19 cellular contexts compared by ENCODE assay signal in genomic region chr4:156816356-156816755, GRCh38.
"Had no signal": no experiment of that assay in that cellular context is flagged by ENCODE, and none has a peak within 500 bp of the region (broad histone marks: within the 10 kb centered on the region; RNA-seq: fewer than 3 reads in every experiment).

No MANE protein-coding gene starts in this region.

- H3K27me3 ChIP-seq: brain microvascular endothelial cell, cardiac muscle cell had no signal

- DNase-seq: activated CD4-positive, alpha-beta memory T cell treated with anti-CD3 and anti-CD28 coated beads for 36 hours; activated CD4-positive, alpha-beta T cell treated with anti-CD3 and anti-CD28 coated beads, Interleukin-2, amount 10 ng/mL, durations not matched to agents 7 days and 5 days; activated CD4-positive, CD25-positive, alpha-beta regulatory T cell; activated CD8-positive, alpha-beta memory T cell treated with anti-CD3 and anti-CD28 coated beads for 24 hours; activated gamma-delta T cell; activated naive CD4-positive, alpha-beta T cell treated with anti-CD3 and anti-CD28 coated beads for 36 hours; activated T-cell treated with anti-CD3 and anti-CD28 coated beads for 4 hours; activated T-cell treated with anti-CD3 and anti-CD28 coated beads, Interleukin-2, amount 50 U/mL, for 48 hours; amygdala; brain microvascular endothelial cell; NCI-H2107; PC-9; T-cell; T-helper 2 cell; T1000 had no signal

- FAIRE-seq: astrocyte had no signal

- H3K36me3 ChIP-seq: brain microvascular endothelial cell, cardiac muscle cell had no signal

- H2AFZ ChIP-seq: PC-9 had no signal

- H3K27ac ChIP-seq: brain microvascular endothelial cell, cardiac muscle cell, KMS-11, PC-9, VCaP had no signal

- H3K4me2 ChIP-seq: KMS-11, PC-9 had no signal

- H3K4me3 ChIP-seq: cardiac muscle cell, PC-9 had no signal

- H3K9ac ChIP-seq: KMS-11 had no signal
